Comparison of ENCODE assay signal across 22 cellular contexts in the genomic region with DNA sequence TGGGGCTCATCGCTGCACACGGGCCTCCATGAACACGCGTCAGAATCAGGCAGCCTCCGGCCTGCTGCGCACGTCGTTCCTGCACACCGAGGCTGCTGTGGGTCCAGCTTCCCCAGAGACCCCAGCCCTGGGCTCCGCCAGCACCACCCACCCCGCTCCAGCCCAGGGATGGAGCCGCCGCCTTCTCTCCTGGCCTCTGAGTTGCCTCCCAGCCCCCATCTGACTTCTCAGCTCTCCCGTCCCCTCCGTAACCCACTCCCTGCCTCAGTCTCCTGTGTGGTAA.
"Had no signal": no experiment of that assay in that cellular context is flagged by ENCODE, and none has a peak within 500 bp of the region (broad histone marks: within the 10 kb centered on the region; RNA-seq: fewer than 3 reads in every experiment).

No MANE protein-coding gene starts in this region.

- H3K36me3 ChIP-seq: colonic mucosa, esophagus muscularis mucosa, gastroesophageal sphincter, heart left ventricle, left lung, lower lobe of right lung, right lobe of liver, tibial artery had no signal

- H3K4me3 ChIP-seq: colonic mucosa, esophagus muscularis mucosa, gastroesophageal sphincter, heart left ventricle, hepatocyte, left lung, lower lobe of right lung, right lobe of liver, tibial artery had no signal

- H3K9me3 ChIP-seq: colonic mucosa, esophagus muscularis mucosa, heart left ventricle, left lung, lower lobe of right lung, right lobe of liver had no signal

- H3K27me3 ChIP-seq: colonic mucosa, foreskin keratinocyte, right lobe of liver had no signal

- H3K27ac ChIP-seq: colonic mucosa, esophagus muscularis mucosa, foreskin keratinocyte, gastroesophageal sphincter, heart left ventricle, hepatocyte, left lung, lower lobe of right lung, right lobe of liver, tibial artery had no signal

- H3K4me1 ChIP-seq: colonic mucosa, esophagus muscularis mucosa, foreskin keratinocyte, gastroesophageal sphincter, heart left ventricle, left lung, lower lobe of right lung, right lobe of liver, tibial artery had no signal

- DNase-seq: colonic mucosa; effector memory CD4-positive, alpha-beta T cell; foreskin keratinocyte; heart left ventricle; left cardiac atrium; lower lobe of right lung; natural killer cell; nucleus accumbens; posterior cingulate gyrus; right lobe of liver; small intestine; stimulated activated CD4-positive, alpha-beta T cell treated with anti-CD3 and anti-CD28 coated beads, Interleukin-12 subunit alpha, Interleukin-12 subunit beta, amount 100 ng/mL, for 4 hours; stimulated activated CD4-positive, alpha-beta T cell treated with anti-CD3 and anti-CD28 coated beads, Interleukin-1b, Interleukin-23, amount 100 ng/mL, for 48 hours; stimulated activated CD4-positive, alpha-beta T cell treated with anti-CD3 and anti-CD28 coated beads, Interleukin-4, amount 100 ng/mL, for 1 hour; stimulated activated CD8-positive, alpha-beta memory T cell treated with anti-CD3 and anti-CD28 coated beads, Interleukin-4, amount 100 ng/mL, for 48 hours; stimulated activated naive CD4-positive, alpha-beta T cell; stimulated activated naive CD8-positive, alpha-beta T cell treated with anti-CD3 and anti-CD28 coated beads, Interleukin-15, amount 100 ng/mL, for 72 hours; tibial artery had no signal
